In the genomic region with DNA sequence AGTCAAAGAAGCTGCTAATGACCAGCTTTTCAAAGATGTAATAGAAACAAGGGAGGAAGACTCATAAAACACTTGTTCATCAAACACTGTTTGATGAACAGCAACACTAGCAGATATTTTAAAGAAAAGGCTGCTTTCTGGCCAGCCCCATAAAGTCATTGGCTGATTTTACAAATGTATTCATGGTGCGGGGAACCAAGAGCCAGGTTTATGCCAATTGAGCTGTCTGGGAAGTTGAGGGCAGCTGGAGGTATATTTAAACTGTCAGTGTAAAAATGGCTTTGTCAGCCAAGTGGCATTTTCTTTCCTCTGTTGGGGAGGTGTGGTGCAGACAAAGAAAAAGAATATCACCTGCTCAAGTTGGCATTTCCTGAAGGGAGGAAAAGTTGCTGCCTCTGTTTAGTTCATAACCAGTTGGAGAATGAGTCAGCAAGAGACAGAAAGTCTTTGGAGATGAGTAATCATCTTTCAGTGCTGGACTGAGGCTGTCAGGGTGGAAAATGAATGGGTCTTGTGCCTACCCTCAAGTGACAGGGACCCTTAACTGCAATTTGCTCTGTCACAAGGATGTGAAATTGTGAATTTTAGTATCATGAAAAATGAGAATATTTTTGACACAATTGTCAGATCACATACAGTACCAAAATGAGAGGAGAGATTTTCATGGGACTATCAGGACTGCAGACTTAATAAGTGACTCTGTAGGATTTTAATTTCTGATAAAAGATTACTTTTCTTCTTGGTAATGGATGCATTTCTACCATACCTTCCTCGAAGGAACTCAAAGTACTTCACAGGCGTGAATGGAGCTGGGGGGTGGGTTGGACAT, we compare ENCODE assay signal across 8 cellular contexts.
DNase-seq lines count a peak whose midpoint lies in the region; ATAC-seq and TF ChIP-seq lines count a peak whose summit lies in the region.

No MANE protein-coding gene starts in this region.

- TF ChIP-seq POLR2A in uterus (IDR thresholded peaks at IDR 0.05) = no peak

- peak; percentile 48 for DNase-seq in GM03348 (ENCODE audit: low spot score)
- DNase-seq in OCI-M2 (lab: John Stamatoyannopoulos, UW; ENCODE audit: unreplicated experiment) = peak; percentile 3
- DNase-seq in foreskin fibroblast = peak; percentile 40 to 75
- no peak for DNase-seq in uterus
- no peak for DNase-seq in germinal center (ENCODE audit: low spot score)
- no peak for DNase-seq in activated CD4-positive, alpha-beta T cell treated with anti-CD3 and anti-CD28 coated beads, Interleukin-2, amount 50 U/mL, for 4 hours

- no peaks in the 10 kb centered on the region for H3K27me3 ChIP-seq in uterus

- no peak overlapping the region for H3K4me3 ChIP-seq in foreskin fibroblast (ENCODE audit: low read depth in 1 of 2, low read length in 2 of 2)
- H3K4me3 ChIP-seq in uterus = no peak overlapping the region

- no peak overlapping the region for H3K27ac ChIP-seq in uterus

- no peaks in the 10 kb centered on the region for H3K36me3 ChIP-seq in uterus

- intact Hi-C loops in uterus (cut with DNase I; ENCODE audit: low total_unique reads) = no loop called here

- H3K4me1 ChIP-seq in uterus = no peaks in the 10 kb centered on the region

- TF ChIP-seq CTCF in foreskin fibroblast (IDR thresholded peaks at IDR 0.05; ENCODE audit: low read depth, low read length) = no peak
- TF ChIP-seq CTCF in uterus (IDR thresholded peaks at IDR 0.05) = no peak

- H3K9me3 ChIP-seq in uterus = no peaks in the 10 kb centered on the region

- peak; percentile 51 for ATAC-seq in HG02571 (IDR thresholded peaks at IDR 0.05; ENCODE audit: unreplicated experiment)
- no peak for ATAC-seq in GM19397 (IDR thresholded peaks at IDR 0.05; ENCODE audit: unreplicated experiment)

Comparison
In these comparisons a context has a peak if more than half of its experiments do, and no peak if none do; other contexts are left out.
1. DNase-seq: peak in GM03348 (single experiment), OCI-M2 (single experiment) and foreskin fibroblast (2 of 2); none in uterus (0 of 2), germinal center (single experiment) and activated CD4-positive, alpha-beta T cell treated with anti-CD3 and anti-CD28 coated beads, Interleukin-2, amount 50 U/mL, for 4 hours (0 of 2).